ENCODE assay signal across 8 cellular contexts in genomic region chr7:120941064-120941463, GRCh38. TPM values are rescaled to one million over a fixed set of nuclear protein-coding genes. Genes with fewer than 3 reads are reported as not detected.
A peak's percentile ranks its signal among the peaks of the same experiment; 100 is the strongest.
DNase-seq lines count a peak whose midpoint lies in the region; ATAC-seq and TF ChIP-seq lines count a peak whose summit lies in the region.

No MANE protein-coding gene starts in this region.

- H3K4me3 ChIP-seq in OCI-LY7 (ENCODE audit: low read depth, low read length, poor library complexity, severe bottlenecking), result no peak overlapping the region

- DNase-seq in CD4-positive, alpha-beta T cell, result no peak
- DNase-seq in OCI-LY7 (ENCODE audit: low spot score) (peak; percentile 6), kidney glomerular epithelial cell (lab: John Stamatoyannopoulos, UW) (peak; percentile 28)
- DNase-seq in activated CD4-positive, alpha-beta T cell treated with anti-CD3 and anti-CD28 coated beads, Interleukin-2, amount 50 U/mL, for 48 hours, result no peak
- DNase-seq in central memory CD4-positive, alpha-beta T cell, result no peak

- H3K9me3 ChIP-seq in CD4-positive, alpha-beta T cell (ENCODE audit: control insufficient read depth, low read length), result no peaks in the 10 kb centered on the region
- no peaks in the 10 kb centered on the region for H3K9me3 ChIP-seq in OCI-LY7 (ENCODE audit: low read length)

- TF ChIP-seq CTCF in CD4-positive, alpha-beta T cell (IDR thresholded peaks at IDR 0.05), result peak; percentile 29
- TF ChIP-seq CTCF in OCI-LY7 (conservative IDR thresholded peaks at IDR 0.05; ENCODE audit: low read length), result peak; percentile 66

- H3K9me3 Mint-ChIP-seq in CD4-positive, alpha-beta T cell, result no peaks in the 10 kb centered on the region

- H3K4me1 Mint-ChIP-seq in CD4-positive, alpha-beta T cell (ENCODE audit: low read depth), result no peaks in the 10 kb centered on the region

- BruUV-seq in OCI-LY7 (replicated peaks; lab: Mats Ljungman, UMichigan), result no TSS peak

- H3K36me3 Mint-ChIP-seq in CD4-positive, alpha-beta T cell (ENCODE audit: low read depth), result no peaks in the 10 kb centered on the region

- no peaks in the 10 kb centered on the region for H3K36me3 ChIP-seq in OCI-LY7 (ENCODE audit: insufficient read depth, low read length)

- peaks cover 4% of the 10 kb centered on the region for H3K27me3 Mint-ChIP-seq in CD4-positive, alpha-beta T cell

- no peaks in the 10 kb centered on the region for H3K27me3 ChIP-seq in CD4-positive, alpha-beta T cell (ENCODE audit: control insufficient read depth, insufficient read depth, low read length)

- no peaks in the 10 kb centered on the region for H3K9me2 ChIP-seq in OCI-LY7 (ENCODE audit: insufficient read depth, low read length)

- no peak overlapping the region for H3K27ac ChIP-seq in CD4-positive, alpha-beta T cell (ENCODE audit: low read depth, low read length)
- no peak overlapping the region for H3K27ac ChIP-seq in OCI-LY7 (ENCODE audit: low read depth, low read length, poor library complexity, severe bottlenecking)

- H3K4me1 ChIP-seq in OCI-LY7 (ENCODE audit: insufficient read depth, low read length, poor library complexity, severe bottlenecking), result no peaks in the 10 kb centered on the region

- H2AFZ ChIP-seq in OCI-LY7 (ENCODE audit: low read length), result no peak overlapping the region

- POLR2A ChIA-PET in CD4-positive, alpha-beta T cell (lab: Charles Lee), result no interaction called here
- POLR2A ChIA-PET in OCI-LY7 (lab: Charles Lee), result no interaction called here

- intact Hi-C loops in CD4-positive, alpha-beta T cell (cut with DNase I, micrococcal nuclease), result loop anchor here in 1 of 2 experiments (5.0 kb wide), 1 partner anchor 149 kb away; no protein-coding TSS in a partner anchor
- intact Hi-C loops in OCI-LY7 (cut with micrococcal nuclease; ENCODE audit: unreplicated experiment), result loop anchor here (5.0 kb wide), 1 partner anchor 149 kb away; no protein-coding TSS in a partner anchor

- H4K20me1 ChIP-seq in OCI-LY7 (ENCODE audit: insufficient read depth, low read length), result no peaks in the 10 kb centered on the region

- H3K79me2 ChIP-seq in OCI-LY7 (ENCODE audit: insufficient read depth, low read depth, low read length), result no peaks in the 10 kb centered on the region

- CTCF ChIA-PET in CD4-positive, alpha-beta T cell (lab: Charles Lee), result no interaction called here
- CTCF ChIA-PET in OCI-LY7 (lab: Charles Lee; ENCODE audit: unreplicated experiment), result no interaction called here

- ATAC-seq in CD4-positive, alpha-beta T cell (ENCODE audit: poor library complexity), result no peak
- ATAC-seq in GM21423 (IDR thresholded peaks at IDR 0.05; ENCODE audit: unreplicated experiment), result peak; percentile 63
- no peak for ATAC-seq in HG03280 (IDR thresholded peaks at IDR 0.05; ENCODE audit: unreplicated experiment)
- no peak for ATAC-seq in HG03025 (IDR thresholded peaks at IDR 0.05; ENCODE audit: low FRiP score, unreplicated experiment)

- H3K4me2 ChIP-seq in OCI-LY7 (ENCODE audit: low read length), result no peak overlapping the region

- H3K4me3 Mint-ChIP-seq in CD4-positive, alpha-beta T cell, result no peak overlapping the region

- no peak overlapping the region for H3K27ac Mint-ChIP-seq in CD4-positive, alpha-beta T cell

RNA-seq across cellular contexts. Expression of gene ING3, which starts 9.5 kb away (rescaled TPM):
- total RNA-seq in CD4-positive, alpha-beta T cell, result 10 to 100 TPM; 37.9 to 39.3 TPM
- 12.5 and 21.4 TPM in 2 replicates for total RNA-seq in OCI-LY7 (2014; rRNA removed; shearing (Covaris generic))
- 22.2 and 22.7 TPM in 2 replicates for total RNA-seq in OCI-LY7 (2022)

RNA-seq across cellular contexts. Expression of gene CPED1, which starts 47.4 kb away (rescaled TPM):
- under 1 TPM; 0.08 to 0.19 TPM for total RNA-seq in CD4-positive, alpha-beta T cell
- total RNA-seq in OCI-LY7 (2014; rRNA removed; shearing (Covaris generic)), result not detected in 2 replicates
- not detected in 2 replicates for total RNA-seq in OCI-LY7 (2022)

Comparison
In these comparisons a context has a peak if more than half of its experiments do, and no peak if none do; other contexts are left out.
1. DNase-seq: peak in OCI-LY7 (single experiment) and kidney glomerular epithelial cell (single experiment); none in CD4-positive, alpha-beta T cell (0 of 10), activated CD4-positive, alpha-beta T cell treated with anti-CD3 and anti-CD28 coated beads, Interleukin-2, amount 50 U/mL, for 48 hours (0 of 2) and central memory CD4-positive, alpha-beta T cell (single experiment).